In genomic region chr6:155629652-155630051, GRCh38 we compare ENCODE assay signal across 13 cellular contexts.
"Had no signal": no experiment of that assay in that cellular context is flagged by ENCODE, and none has a peak within 500 bp of the region (broad histone marks: within the 10 kb centered on the region; RNA-seq: fewer than 3 reads in every experiment).

No MANE protein-coding gene starts in this region.

- H3K4me1 ChIP-seq: colonic mucosa, heart left ventricle, right atrium auricular region, uterus had no signal

- DNase-seq: colonic mucosa; dermis blood vessel endothelial cell; foreskin melanocyte; heart left ventricle; hippocampal formation; mucosa of descending colon; naive thymus-derived CD8-positive, alpha-beta T cell; ovary; small intestine; stimulated activated CD4-positive, alpha-beta T cell treated with anti-CD3 and anti-CD28 coated beads, Interleukin-12 subunit alpha, Interleukin-12 subunit beta, amount 100 ng/mL, for 4 hours; stimulated activated naive CD4-positive, alpha-beta T cell treated with Interleukin-2 at 50 U/mL for 16 hours; uterus had no signal

- H3K27ac ChIP-seq: colonic mucosa, heart left ventricle, ovary, right atrium auricular region, uterus had no signal

- H3K9me3 ChIP-seq: colonic mucosa, mucosa of descending colon, ovary, right atrium auricular region, uterus had no signal

- H3K36me3 ChIP-seq: colonic mucosa, heart left ventricle, ovary, right atrium auricular region, uterus had no signal

- FAIRE-seq: small intestine had no signal

- H3K4me3 ChIP-seq: colonic mucosa, heart left ventricle, mucosa of descending colon, ovary, right atrium auricular region, uterus had no signal

- H3K27me3 ChIP-seq: colonic mucosa, heart left ventricle, ovary, right atrium auricular region, uterus had no signal

- ATAC-seq: heart left ventricle; mucosa of descending colon; naive thymus-derived CD8-positive, alpha-beta T cell had no signal
